ENCODE assay signal across 2 cellular contexts in the genomic region with DNA sequence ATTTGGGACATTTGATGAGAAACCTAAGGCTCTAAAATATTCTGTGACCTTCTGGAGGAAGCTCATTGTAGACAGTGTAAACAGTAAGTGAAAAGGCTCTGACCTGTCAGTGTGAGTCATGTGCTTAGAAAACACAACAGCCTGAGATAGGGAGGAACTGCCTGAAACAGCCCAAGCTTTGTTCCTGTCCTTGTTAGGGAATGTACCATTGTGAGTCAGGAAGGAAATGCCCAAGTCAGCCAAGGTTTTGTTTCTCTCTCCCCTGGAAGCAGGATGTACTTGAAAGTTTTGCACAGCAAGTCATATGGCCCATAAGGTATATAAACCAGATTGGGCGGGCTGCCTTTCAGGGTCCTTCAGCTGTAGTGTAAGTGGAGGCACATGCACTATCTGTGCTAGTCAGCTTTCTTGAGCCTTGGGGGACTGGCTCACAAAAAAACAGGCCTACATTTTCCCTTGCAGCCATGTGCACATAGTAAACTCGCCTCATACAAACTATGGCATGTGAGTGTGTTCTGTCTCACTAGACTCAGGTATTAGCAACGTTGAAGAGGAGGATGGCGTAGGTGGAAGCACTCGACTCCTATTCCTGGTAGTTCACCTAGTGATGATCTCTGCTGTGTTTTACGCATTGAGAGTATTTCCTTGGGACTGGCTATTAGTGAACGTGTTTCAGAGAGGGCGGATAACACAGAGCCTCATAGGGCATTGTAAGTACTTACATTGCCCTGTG.
TF ChIP-seq lines count a peak whose summit lies in the region.

No MANE protein-coding gene starts in this region.

TF ChIP-seq in GM23338, 12 proteins besides CTCF, POLR2A, EP300 and RAD21:
- TF ChIP-seq CREB1 (CRISPR knock-in tag; IDR thresholded peaks at IDR 0.05; ENCODE audit: low read depth) (no peak), NANOG (IDR thresholded peaks at IDR 0.05; ENCODE audit: borderline replicate concordance) (no peak), POLR2AphosphoS5 (IDR thresholded peaks at IDR 0.05; ENCODE audit: low read depth) (no peak), ZNF114 (CRISPR knock-in tag; IDR thresholded peaks at IDR 0.05) (no peak), JUNB (IDR thresholded peaks at IDR 0.05; ENCODE audit: unreplicated experiment) (no peak), ZNF331 (CRISPR knock-in tag; IDR thresholded peaks at IDR 0.05; ENCODE audit: low read depth) (no peak)
- TF ChIP-seq, protein P1, sequence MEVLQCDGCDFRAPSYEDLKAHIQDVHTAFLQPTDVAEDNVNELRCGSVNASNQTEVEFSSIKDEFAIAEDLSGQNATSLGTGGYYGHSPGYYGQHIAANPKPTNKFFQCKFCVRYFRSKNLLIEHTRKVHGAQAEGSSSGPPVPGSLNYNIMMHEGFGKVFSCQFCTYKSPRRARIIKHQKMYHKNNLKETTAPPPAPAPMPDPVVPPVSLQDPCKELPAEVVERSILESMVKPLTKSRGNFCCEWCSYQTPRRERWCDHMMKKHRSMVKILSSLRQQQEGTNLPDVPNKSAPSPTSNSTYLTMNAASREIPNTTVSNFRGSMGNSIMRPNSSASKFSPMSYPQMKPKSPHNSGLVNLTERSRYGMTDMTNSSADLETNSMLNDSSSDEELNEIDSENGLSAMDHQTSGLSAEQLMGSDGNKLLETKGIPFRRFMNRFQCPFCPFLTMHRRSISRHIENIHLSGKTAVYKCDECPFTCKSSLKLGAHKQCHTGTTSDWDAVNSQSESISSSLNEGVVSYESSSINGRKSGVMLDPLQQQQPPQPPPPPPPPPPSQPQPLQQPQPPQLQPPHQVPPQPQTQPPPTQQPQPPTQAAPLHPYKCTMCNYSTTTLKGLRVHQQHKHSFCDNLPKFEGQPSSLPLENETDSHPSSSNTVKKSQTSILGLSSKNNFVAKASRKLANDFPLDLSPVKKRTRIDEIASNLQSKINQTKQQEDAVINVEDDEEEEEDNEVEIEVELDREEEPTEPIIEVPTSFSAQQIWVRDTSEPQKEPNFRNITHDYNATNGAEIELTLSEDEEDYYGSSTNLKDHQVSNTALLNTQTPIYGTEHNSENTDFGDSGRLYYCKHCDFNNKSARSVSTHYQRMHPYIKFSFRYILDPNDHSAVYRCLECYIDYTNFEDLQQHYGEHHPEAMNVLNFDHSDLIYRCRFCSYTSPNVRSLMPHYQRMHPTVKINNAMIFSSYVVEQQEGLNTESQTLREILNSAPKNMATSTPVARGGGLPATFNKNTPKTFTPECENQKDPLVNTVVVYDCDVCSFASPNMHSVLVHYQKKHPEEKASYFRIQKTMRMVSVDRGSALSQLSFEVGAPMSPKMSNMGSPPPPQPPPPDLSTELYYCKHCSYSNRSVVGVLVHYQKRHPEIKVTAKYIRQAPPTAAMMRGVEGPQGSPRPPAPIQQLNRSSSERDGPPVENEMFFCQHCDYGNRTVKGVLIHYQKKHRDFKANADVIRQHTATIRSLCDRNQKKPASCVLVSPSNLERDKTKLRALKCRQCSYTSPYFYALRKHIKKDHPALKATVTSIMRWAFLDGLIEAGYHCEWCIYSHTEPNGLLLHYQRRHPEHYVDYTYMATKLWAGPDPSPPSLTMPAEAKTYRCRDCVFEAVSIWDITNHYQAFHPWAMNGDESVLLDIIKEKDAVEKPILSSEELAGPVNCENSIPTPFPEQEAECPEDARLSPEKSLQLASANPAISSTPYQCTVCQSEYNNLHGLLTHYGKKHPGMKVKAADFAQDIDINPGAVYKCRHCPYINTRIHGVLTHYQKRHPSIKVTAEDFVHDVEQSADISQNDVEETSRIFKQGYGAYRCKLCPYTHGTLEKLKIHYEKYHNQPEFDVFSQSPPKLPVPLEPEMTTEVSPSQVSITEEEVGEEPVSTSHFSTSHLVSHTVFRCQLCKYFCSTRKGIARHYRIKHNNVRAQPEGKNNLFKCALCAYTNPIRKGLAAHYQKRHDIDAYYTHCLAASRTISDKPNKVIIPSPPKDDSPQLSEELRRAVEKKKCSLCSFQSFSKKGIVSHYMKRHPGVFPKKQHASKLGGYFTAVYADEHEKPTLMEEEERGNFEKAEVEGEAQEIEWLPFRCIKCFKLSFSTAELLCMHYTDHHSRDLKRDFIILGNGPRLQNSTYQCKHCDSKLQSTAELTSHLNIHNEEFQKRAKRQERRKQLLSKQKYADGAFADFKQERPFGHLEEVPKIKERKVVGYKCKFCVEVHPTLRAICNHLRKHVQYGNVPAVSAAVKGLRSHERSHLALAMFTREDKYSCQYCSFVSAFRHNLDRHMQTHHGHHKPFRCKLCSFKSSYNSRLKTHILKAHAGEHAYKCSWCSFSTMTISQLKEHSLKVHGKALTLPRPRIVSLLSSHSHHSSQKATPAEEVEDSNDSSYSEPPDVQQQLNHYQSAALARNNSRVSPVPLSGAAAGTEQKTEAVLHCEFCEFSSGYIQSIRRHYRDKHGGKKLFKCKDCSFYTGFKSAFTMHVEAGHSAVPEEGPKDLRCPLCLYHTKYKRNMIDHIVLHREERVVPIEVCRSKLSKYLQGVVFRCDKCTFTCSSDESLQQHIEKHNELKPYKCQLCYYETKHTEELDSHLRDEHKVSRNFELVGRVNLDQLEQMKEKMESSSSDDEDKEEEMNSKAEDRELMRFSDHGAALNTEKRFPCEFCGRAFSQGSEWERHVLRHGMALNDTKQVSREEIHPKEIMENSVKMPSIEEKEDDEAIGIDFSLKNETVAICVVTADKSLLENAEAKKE (CRISPR knock-in tag; IDR thresholded peaks at IDR 0.05), result no peak

TF ChIP-seq in H1, 55 proteins besides CTCF, POLR2A, EP300 and RAD21:
- TF ChIP-seq SRF (IDR thresholded peaks at IDR 0.05; ENCODE audit: low read depth, low read length) (0 out of 2 replicates have a peak, but pooled peaks have one; percentile 29), CBX5 (IDR thresholded peaks at IDR 0.05; ENCODE audit: low read depth, low read length) (no peak), USF2 (IDR thresholded peaks at IDR 0.05; ENCODE audit: low read length) (no peak), SIN3A (conservative IDR thresholded peaks at IDR 0.05 in 1 of 2, IDR thresholded peaks at IDR 0.05 in 1 of 2; ENCODE audit: low read depth in 1 of 2, low read length in 2 of 2) (0 out of 4 replicates have a peak, but pooled peaks of 1 of the 2 experiments have one; percentile 30)
